Comparison of ENCODE assay signal across 1 cellular context in the genomic region with DNA sequence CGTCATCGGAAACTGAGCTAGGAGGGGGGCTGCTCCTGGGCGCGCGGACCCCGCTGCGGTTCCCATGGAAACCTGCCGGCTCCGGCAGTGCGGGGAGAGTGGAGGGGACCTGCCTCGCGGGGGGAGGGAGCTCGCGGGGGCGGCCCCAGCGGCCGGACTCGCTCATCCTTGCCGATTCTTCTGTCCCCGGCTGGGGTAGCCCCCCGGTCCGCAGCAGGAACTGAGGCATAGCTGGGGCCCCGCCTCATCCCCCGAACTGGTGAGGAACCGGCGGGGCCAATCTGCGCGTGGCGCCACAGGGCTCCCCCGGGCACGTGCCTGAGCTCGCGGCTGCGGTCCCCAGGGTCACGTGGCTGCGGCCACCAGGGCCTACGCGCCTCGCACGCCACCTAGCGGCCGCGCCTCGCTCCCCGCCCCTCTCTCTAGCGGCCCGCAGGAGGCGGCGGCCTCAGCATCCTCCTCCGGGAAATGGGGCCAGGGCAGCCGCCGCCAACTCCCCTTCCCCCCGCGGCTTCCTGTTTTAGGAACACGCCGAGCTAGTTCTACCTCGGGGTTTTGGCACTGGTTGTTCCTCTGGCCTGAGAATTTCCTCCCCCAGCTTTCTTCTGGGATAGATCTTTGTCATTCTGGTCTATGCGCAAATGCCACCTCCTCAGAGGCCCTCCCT.
TF ChIP-seq lines count a peak whose summit lies in the region.

No MANE protein-coding gene starts in this region.

TF ChIP-seq in K562, 482 proteins besides CTCF, POLR2A, EP300 and RAD21 (continued from another document and continues in another):
- TF ChIP-seq ZNF318 (IDR thresholded peaks at IDR 0.05; ENCODE audit: borderline replicate concordance in 1 of 2, low read depth in 1 of 2) (no peak), HNRNPL (IDR thresholded peaks at IDR 0.05; ENCODE audit: low read depth, low read length) (0 out of 2 replicates have a peak, but pooled peaks have one; percentile 35), ZNF518B (CRISPR knock-in tag; IDR thresholded peaks at IDR 0.05) (no peak), HDAC6 (IDR thresholded peaks at IDR 0.05; ENCODE audit: low read depth, low read length) (no peak), ZBTB8A (IDR thresholded peaks at IDR 0.05; ENCODE audit: partially characterized antibody) (no peak), ZNF140 (CRISPR knock-in tag; IDR thresholded peaks at IDR 0.05) (no peak), KAT7 (CRISPR knock-in tag; IDR thresholded peaks at IDR 0.05; ENCODE audit: borderline replicate concordance) (peak; percentile 97), ZSCAN29 (IDR thresholded peaks at IDR 0.05) (no peak), ZNF561 (CRISPR knock-in tag; conservative IDR thresholded peaks at IDR 0.05) (no peak), ILK (tag; IDR thresholded peaks at IDR 0.05; ENCODE audit: borderline replicate concordance, low read depth) (no peak), KDM2B (CRISPR knock-in tag; IDR thresholded peaks at IDR 0.05) (peak; percentile 67; the same call in 1 of the 2 replicates), RBM39 (optimal IDR thresholded peaks at IDR 0.05; ENCODE audit: low read depth, low read length) (peak; percentile 70), ELF4 (CRISPR knock-in tag; IDR thresholded peaks at IDR 0.05) (no peak), ATF2 (CRISPR knock-in tag; IDR thresholded peaks at IDR 0.05) (peak; percentile 81; the same call in 1 of the 2 replicates), ZNF354B (CRISPR knock-in tag; IDR thresholded peaks at IDR 0.05) (no peak), MTF1 (CRISPR knock-in tag; IDR thresholded peaks at IDR 0.05; ENCODE audit: borderline replicate concordance) (no peak), MCM3 (IDR thresholded peaks at IDR 0.05) (no peak), FIP1L1 (IDR thresholded peaks at IDR 0.05; ENCODE audit: low read depth, low read length, poor library complexity, severe bottlenecking) (peak; percentile 96), STAT6 (CRISPR knock-in tag; IDR thresholded peaks at IDR 0.05) (no peak), ZNF764 (CRISPR knock-in tag; IDR thresholded peaks at IDR 0.05; ENCODE audit: low read depth) (no peak), ETV6 (IDR thresholded peaks at IDR 0.05; ENCODE audit: borderline replicate concordance in 1 of 2, low read depth in 2 of 2, low read length in 1 of 2) (no peak), ETV6 (CRISPR knock-in tag; IDR thresholded peaks at IDR 0.05; ENCODE audit: borderline replicate concordance) (peak; percentile 97; the same call in 1 of the 2 replicates), ZNF644 (tag; IDR thresholded peaks at IDR 0.05; ENCODE audit: low read depth) (no peak), ZNF184 (CRISPR knock-in tag; IDR thresholded peaks at IDR 0.05) (no peak), RHOXF2B (CRISPR knock-in tag; conservative IDR thresholded peaks at IDR 0.05) (no peak), CREBBP (IDR thresholded peaks at IDR 0.05; ENCODE audit: low read depth, low read length) (no peak), MAFG (tag; conservative IDR thresholded peaks at IDR 0.05) (no peak), ZNF76 (CRISPR knock-in tag; IDR thresholded peaks at IDR 0.05; ENCODE audit: borderline replicate concordance) (no peak), THAP7 (CRISPR knock-in tag; IDR thresholded peaks at IDR 0.05) (0 out of 2 replicates have a peak, but pooled peaks have one; percentile 28), ATF4 (CRISPR knock-in tag; IDR thresholded peaks at IDR 0.05) (no peak), ZFPM2 (CRISPR knock-in tag; IDR thresholded peaks at IDR 0.05) (no peak), GTF2F1 (IDR thresholded peaks at IDR 0.05; ENCODE audit: low read depth, low read length) (0 out of 2 replicates have a peak, but pooled peaks have one; percentile 52), MYBL2 (IDR thresholded peaks at IDR 0.05; ENCODE audit: low read depth) (no peak), MYBL2 (CRISPR knock-in tag; IDR thresholded peaks at IDR 0.05; ENCODE audit: borderline replicate concordance) (no peak), CBX1 (IDR thresholded peaks at IDR 0.05; ENCODE audit: low read depth) (peak; percentile 96), ARID3A (IDR thresholded peaks at IDR 0.05; ENCODE audit: borderline replicate concordance, low read depth, low read length) (peak; percentile 47; the same call in 1 of the 2 replicates), ZNF239 (CRISPR knock-in tag; IDR thresholded peaks at IDR 0.05) (no peak)
- TF ChIP-seq, protein P1, sequence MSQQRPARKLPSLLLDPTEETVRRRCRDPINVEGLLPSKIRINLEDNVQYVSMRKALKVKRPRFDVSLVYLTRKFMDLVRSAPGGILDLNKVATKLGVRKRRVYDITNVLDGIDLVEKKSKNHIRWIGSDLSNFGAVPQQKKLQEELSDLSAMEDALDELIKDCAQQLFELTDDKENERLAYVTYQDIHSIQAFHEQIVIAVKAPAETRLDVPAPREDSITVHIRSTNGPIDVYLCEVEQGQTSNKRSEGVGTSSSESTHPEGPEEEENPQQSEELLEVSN (IDR thresholded peaks at IDR 0.05; ENCODE audit: borderline replicate concordance in 1 of 2, extremely low read depth in 1 of 2, insufficient read depth in 1 of 2, insufficient read length in 1 of 2, low read depth in 1 of 2, low read length in 1 of 2, poor library complexity in 1 of 2, severe bottlenecking in 1 of 2), result peak; percentile 98 to 100
